Comparison of ENCODE assay signal across 1 cellular context in genomic region chr10:30190831-30191552, GRCh38.
TF ChIP-seq lines count a peak whose summit lies in the region.

No MANE protein-coding gene starts in this region.

TF ChIP-seq in K562, 482 proteins besides CTCF, POLR2A, EP300 and RAD21 (continued from another document):
- TF ChIP-seq, protein P1, sequence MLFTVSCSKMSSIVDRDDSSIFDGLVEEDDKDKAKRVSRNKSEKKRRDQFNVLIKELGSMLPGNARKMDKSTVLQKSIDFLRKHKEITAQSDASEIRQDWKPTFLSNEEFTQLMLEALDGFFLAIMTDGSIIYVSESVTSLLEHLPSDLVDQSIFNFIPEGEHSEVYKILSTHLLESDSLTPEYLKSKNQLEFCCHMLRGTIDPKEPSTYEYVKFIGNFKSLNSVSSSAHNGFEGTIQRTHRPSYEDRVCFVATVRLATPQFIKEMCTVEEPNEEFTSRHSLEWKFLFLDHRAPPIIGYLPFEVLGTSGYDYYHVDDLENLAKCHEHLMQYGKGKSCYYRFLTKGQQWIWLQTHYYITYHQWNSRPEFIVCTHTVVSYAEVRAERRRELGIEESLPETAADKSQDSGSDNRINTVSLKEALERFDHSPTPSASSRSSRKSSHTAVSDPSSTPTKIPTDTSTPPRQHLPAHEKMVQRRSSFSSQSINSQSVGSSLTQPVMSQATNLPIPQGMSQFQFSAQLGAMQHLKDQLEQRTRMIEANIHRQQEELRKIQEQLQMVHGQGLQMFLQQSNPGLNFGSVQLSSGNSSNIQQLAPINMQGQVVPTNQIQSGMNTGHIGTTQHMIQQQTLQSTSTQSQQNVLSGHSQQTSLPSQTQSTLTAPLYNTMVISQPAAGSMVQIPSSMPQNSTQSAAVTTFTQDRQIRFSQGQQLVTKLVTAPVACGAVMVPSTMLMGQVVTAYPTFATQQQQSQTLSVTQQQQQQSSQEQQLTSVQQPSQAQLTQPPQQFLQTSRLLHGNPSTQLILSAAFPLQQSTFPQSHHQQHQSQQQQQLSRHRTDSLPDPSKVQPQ (CRISPR knock-in tag; IDR thresholded peaks at IDR 0.05; ENCODE audit: borderline replicate concordance), result no peak
- TF ChIP-seq, protein P2, sequence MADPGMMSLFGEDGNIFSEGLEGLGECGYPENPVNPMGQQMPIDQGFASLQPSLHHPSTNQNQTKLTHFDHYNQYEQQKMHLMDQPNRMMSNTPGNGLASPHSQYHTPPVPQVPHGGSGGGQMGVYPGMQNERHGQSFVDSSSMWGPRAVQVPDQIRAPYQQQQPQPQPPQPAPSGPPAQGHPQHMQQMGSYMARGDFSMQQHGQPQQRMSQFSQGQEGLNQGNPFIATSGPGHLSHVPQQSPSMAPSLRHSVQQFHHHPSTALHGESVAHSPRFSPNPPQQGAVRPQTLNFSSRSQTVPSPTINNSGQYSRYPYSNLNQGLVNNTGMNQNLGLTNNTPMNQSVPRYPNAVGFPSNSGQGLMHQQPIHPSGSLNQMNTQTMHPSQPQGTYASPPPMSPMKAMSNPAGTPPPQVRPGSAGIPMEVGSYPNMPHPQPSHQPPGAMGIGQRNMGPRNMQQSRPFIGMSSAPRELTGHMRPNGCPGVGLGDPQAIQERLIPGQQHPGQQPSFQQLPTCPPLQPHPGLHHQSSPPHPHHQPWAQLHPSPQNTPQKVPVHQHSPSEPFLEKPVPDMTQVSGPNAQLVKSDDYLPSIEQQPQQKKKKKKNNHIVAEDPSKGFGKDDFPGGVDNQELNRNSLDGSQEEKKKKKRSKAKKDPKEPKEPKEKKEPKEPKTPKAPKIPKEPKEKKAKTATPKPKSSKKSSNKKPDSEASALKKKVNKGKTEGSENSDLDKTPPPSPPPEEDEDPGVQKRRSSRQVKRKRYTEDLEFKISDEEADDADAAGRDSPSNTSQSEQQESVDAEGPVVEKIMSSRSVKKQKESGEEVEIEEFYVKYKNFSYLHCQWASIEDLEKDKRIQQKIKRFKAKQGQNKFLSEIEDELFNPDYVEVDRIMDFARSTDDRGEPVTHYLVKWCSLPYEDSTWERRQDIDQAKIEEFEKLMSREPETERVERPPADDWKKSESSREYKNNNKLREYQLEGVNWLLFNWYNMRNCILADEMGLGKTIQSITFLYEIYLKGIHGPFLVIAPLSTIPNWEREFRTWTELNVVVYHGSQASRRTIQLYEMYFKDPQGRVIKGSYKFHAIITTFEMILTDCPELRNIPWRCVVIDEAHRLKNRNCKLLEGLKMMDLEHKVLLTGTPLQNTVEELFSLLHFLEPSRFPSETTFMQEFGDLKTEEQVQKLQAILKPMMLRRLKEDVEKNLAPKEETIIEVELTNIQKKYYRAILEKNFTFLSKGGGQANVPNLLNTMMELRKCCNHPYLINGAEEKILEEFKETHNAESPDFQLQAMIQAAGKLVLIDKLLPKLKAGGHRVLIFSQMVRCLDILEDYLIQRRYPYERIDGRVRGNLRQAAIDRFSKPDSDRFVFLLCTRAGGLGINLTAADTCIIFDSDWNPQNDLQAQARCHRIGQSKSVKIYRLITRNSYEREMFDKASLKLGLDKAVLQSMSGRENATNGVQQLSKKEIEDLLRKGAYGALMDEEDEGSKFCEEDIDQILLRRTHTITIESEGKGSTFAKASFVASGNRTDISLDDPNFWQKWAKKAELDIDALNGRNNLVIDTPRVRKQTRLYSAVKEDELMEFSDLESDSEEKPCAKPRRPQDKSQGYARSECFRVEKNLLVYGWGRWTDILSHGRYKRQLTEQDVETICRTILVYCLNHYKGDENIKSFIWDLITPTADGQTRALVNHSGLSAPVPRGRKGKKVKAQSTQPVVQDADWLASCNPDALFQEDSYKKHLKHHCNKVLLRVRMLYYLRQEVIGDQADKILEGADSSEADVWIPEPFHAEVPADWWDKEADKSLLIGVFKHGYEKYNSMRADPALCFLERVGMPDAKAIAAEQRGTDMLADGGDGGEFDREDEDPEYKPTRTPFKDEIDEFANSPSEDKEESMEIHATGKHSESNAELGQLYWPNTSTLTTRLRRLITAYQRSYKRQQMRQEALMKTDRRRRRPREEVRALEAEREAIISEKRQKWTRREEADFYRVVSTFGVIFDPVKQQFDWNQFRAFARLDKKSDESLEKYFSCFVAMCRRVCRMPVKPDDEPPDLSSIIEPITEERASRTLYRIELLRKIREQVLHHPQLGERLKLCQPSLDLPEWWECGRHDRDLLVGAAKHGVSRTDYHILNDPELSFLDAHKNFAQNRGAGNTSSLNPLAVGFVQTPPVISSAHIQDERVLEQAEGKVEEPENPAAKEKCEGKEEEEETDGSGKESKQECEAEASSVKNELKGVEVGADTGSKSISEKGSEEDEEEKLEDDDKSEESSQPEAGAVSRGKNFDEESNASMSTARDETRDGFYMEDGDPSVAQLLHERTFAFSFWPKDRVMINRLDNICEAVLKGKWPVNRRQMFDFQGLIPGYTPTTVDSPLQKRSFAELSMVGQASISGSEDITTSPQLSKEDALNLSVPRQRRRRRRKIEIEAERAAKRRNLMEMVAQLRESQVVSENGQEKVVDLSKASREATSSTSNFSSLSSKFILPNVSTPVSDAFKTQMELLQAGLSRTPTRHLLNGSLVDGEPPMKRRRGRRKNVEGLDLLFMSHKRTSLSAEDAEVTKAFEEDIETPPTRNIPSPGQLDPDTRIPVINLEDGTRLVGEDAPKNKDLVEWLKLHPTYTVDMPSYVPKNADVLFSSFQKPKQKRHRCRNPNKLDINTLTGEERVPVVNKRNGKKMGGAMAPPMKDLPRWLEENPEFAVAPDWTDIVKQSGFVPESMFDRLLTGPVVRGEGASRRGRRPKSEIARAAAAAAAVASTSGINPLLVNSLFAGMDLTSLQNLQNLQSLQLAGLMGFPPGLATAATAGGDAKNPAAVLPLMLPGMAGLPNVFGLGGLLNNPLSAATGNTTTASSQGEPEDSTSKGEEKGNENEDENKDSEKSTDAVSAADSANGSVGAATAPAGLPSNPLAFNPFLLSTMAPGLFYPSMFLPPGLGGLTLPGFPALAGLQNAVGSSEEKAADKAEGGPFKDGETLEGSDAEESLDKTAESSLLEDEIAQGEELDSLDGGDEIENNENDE (IDR thresholded peaks at IDR 0.05; ENCODE audit: low read depth, low read length), result no peak
- no peak for TF ChIP-seq ZNF282 (CRISPR knock-in tag; IDR thresholded peaks at IDR 0.05)
- no peak for TF ChIP-seq ZNF583 (CRISPR knock-in tag; IDR thresholded peaks at IDR 0.05)
- TF ChIP-seq MAX (CRISPR knock-in tag; IDR thresholded peaks at IDR 0.05), result peak; percentile 43; the same call in 1 of the 2 replicates
- TF ChIP-seq SMARCA4 (IDR thresholded peaks at IDR 0.05), result peak; percentile 80
- TF ChIP-seq VEZF1 (CRISPR knock-in tag; IDR thresholded peaks at IDR 0.05), result peak; percentile 63
- no peak for TF ChIP-seq NFE2L1 (tag; IDR thresholded peaks at IDR 0.05; ENCODE audit: borderline replicate concordance, low read depth)
- TF ChIP-seq, protein P3, sequence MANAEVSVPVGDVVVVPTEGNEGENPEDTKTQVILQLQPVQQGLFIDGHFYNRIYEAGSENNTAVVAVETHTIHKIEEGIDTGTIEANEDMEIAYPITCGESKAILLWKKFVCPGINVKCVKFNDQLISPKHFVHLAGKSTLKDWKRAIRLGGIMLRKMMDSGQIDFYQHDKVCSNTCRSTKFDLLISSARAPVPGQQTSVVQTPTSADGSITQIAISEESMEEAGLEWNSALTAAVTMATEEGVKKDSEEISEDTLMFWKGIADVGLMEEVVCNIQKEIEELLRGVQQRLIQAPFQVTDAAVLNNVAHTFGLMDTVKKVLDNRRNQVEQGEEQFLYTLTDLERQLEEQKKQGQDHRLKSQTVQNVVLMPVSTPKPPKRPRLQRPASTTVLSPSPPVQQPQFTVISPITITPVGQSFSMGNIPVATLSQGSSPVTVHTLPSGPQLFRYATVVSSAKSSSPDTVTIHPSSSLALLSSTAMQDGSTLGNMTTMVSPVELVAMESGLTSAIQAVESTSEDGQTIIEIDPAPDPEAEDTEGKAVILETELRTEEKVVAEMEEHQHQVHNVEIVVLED (CRISPR knock-in tag; IDR thresholded peaks at IDR 0.05), result no peak
- TF ChIP-seq, protein P4, sequence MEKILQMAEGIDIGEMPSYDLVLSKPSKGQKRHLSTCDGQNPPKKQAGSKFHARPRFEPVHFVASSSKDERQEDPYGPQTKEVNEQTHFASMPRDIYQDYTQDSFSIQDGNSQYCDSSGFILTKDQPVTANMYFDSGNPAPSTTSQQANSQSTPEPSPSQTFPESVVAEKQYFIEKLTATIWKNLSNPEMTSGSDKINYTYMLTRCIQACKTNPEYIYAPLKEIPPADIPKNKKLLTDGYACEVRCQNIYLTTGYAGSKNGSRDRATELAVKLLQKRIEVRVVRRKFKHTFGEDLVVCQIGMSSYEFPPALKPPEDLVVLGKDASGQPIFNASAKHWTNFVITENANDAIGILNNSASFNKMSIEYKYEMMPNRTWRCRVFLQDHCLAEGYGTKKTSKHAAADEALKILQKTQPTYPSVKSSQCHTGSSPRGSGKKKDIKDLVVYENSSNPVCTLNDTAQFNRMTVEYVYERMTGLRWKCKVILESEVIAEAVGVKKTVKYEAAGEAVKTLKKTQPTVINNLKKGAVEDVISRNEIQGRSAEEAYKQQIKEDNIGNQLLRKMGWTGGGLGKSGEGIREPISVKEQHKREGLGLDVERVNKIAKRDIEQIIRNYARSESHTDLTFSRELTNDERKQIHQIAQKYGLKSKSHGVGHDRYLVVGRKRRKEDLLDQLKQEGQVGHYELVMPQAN (IDR thresholded peaks at IDR 0.05; ENCODE audit: borderline replicate concordance), result no peak
- peak; percentile 85 for TF ChIP-seq JUNB (CRISPR knock-in tag; conservative IDR thresholded peaks at IDR 0.05)
- 0 out of 2 replicates have a peak, but pooled peaks have one; percentile 24 for TF ChIP-seq EP400 (IDR thresholded peaks at IDR 0.05)
- no peak for TF ChIP-seq ZNF175 (CRISPR knock-in tag; IDR thresholded peaks at IDR 0.05; ENCODE audit: low read depth)
- no peak for TF ChIP-seq ZNF197 (CRISPR knock-in tag; IDR thresholded peaks at IDR 0.05; ENCODE audit: low read depth)
- TF ChIP-seq, protein P5, sequence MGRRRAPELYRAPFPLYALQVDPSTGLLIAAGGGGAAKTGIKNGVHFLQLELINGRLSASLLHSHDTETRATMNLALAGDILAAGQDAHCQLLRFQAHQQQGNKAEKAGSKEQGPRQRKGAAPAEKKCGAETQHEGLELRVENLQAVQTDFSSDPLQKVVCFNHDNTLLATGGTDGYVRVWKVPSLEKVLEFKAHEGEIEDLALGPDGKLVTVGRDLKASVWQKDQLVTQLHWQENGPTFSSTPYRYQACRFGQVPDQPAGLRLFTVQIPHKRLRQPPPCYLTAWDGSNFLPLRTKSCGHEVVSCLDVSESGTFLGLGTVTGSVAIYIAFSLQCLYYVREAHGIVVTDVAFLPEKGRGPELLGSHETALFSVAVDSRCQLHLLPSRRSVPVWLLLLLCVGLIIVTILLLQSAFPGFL (CRISPR knock-in tag; IDR thresholded peaks at IDR 0.05), result no peak
- TF ChIP-seq TBL1XR1 (IDR thresholded peaks at IDR 0.05; ENCODE audit: low read length in 2 of 2), result no peak
- TF ChIP-seq GABPB1 (CRISPR knock-in tag; IDR thresholded peaks at IDR 0.05), result 0 out of 2 replicates have a peak, but pooled peaks have one; percentile 18
- TF ChIP-seq RAD51 (IDR thresholded peaks at IDR 0.05; ENCODE audit: borderline replicate concordance, low read depth), result peak; percentile 89
- TF ChIP-seq CHD4 (IDR thresholded peaks at IDR 0.05; ENCODE audit: insufficient read depth, insufficient replicate concordance, low read depth, low read length, poor library complexity, severe bottlenecking), result no peak
- TF ChIP-seq HOMEZ (CRISPR knock-in tag; IDR thresholded peaks at IDR 0.05), result no peak
- no peak for TF ChIP-seq SIN3A (IDR thresholded peaks at IDR 0.05; ENCODE audit: borderline replicate concordance in 2 of 2, control insufficient read depth in 1 of 2, low read depth in 2 of 2, low read length in 2 of 2)
- TF ChIP-seq BHLHE40 (IDR thresholded peaks at IDR 0.05; ENCODE audit: low read length), result peak; percentile 91
- TF ChIP-seq SRSF1 (IDR thresholded peaks at IDR 0.05; ENCODE audit: low read depth, low read length), result no peak
- TF ChIP-seq HSF4 (CRISPR knock-in tag; IDR thresholded peaks at IDR 0.05; ENCODE audit: borderline replicate concordance), result no peak
- TF ChIP-seq BDP1 (IDR thresholded peaks at IDR 0.05; ENCODE audit: insufficient read depth, insufficient read length), result no peak
- no peak for TF ChIP-seq TAF7 (tag; IDR thresholded peaks at IDR 0.05)
- TF ChIP-seq GTF2E2 (tag; IDR thresholded peaks at IDR 0.05), result no peak
- no peak for TF ChIP-seq RNF2 (IDR thresholded peaks at IDR 0.05)
